Comparison of ENCODE assay signal across 28 cellular contexts in genomic region chr4:3335982-3336381, GRCh38.
"Had no signal": no experiment of that assay in that cellular context is flagged by ENCODE, and none has a peak within 500 bp of the region (broad histone marks: within the 10 kb centered on the region; RNA-seq: fewer than 3 reads in every experiment).

No MANE protein-coding gene starts in this region.

- H3K27ac Mint-ChIP-seq: activated CD4-positive, alpha-beta memory T cell treated with anti-CD3 and anti-CD28 coated beads for 36 hours; activated naive CD4-positive, alpha-beta T cell treated with anti-CD3 and anti-CD28 coated beads for 36 hours; activated T-helper 1 cell treated with anti-CD3 and anti-CD28 coated beads, Interleukin-12 subunit alpha, Interleukin-12 subunit beta, Interleukin-2, Interleukin-4 antibody, amounts not matched to agents 30 ng/mL and 10 ng/mL and 1 ng/mL, durations not matched to agents 14 hours and 24 hours and 36 hours had no signal

- H3K27me3 Mint-ChIP-seq: activated CD4-positive, alpha-beta memory T cell treated with anti-CD3 and anti-CD28 coated beads for 36 hours had no signal

- H3K36me3 Mint-ChIP-seq: activated CD4-positive, alpha-beta memory T cell treated with anti-CD3 and anti-CD28 coated beads for 36 hours; activated naive CD4-positive, alpha-beta T cell treated with anti-CD3 and anti-CD28 coated beads, Interleukin-2, amount 50 U/mL, for 72 hours had no signal

- H3K4me3 Mint-ChIP-seq: activated CD4-positive, alpha-beta memory T cell treated with anti-CD3 and anti-CD28 coated beads for 36 hours; activated naive CD4-positive, alpha-beta T cell treated with anti-CD3 and anti-CD28 coated beads for 36 hours; activated T-cell treated with anti-CD3 and anti-CD28 coated beads, Interleukin-2, amount 50 U/mL, for 4 hours; activated T-helper 1 cell treated with anti-CD3 and anti-CD28 coated beads, Interleukin-12 subunit alpha, Interleukin-12 subunit beta, Interleukin-2, Interleukin-4 antibody, amounts not matched to agents 30 ng/mL and 10 ng/mL and 1 ng/mL, durations not matched to agents 14 hours and 24 hours and 36 hours had no signal

- DNase-seq: activated CD4-positive, alpha-beta memory T cell treated with anti-CD3 and anti-CD28 coated beads for 36 hours; activated CD4-positive, alpha-beta T cell treated with anti-CD3 and anti-CD28 coated beads for 1 hour; activated CD4-positive, alpha-beta T cell treated with anti-CD3 and anti-CD28 coated beads, Interleukin-2, amount 50 U/mL, for 1 hour; activated CD4-positive, CD25-positive, alpha-beta regulatory T cell; activated gamma-delta T cell treated with Interleukin-2 at 50 U/mL for 16 hours; activated naive CD4-positive, alpha-beta T cell treated with anti-CD3 and anti-CD28 coated beads for 36 hours; activated T-cell treated with anti-CD3 and anti-CD28 coated beads for 4 hours; activated T-cell treated with anti-CD3 and anti-CD28 coated beads, Interleukin-2, amount 50 U/mL, for 4 hours; body of pancreas; caudate nucleus; cerebellar nuclear complex; NCI-H1417 treated with DMSO at 0.1 percent for 48 hours; NCI-H187 treated with DMSO at 0.1 percent for 48 hours; NCI-H2227 treated with DMSO at 0.1 percent for 48 hours; NCI-H446; NCI-H510A treated with DMSO at 0.1 percent for 48 hours; NCI-H526 treated with DMSO at 0.1 percent for 48 hours; NCI-H774; OCI-M1; SW 1271; T-helper 1 cell; T-helper 2 cell; T-helper 9 cell; WERI-Rb-1 had no signal

- H3K27ac ChIP-seq: adrenal gland, body of pancreas, WERI-Rb-1 had no signal

- H3K9me3 Mint-ChIP-seq: activated CD4-positive, alpha-beta memory T cell treated with anti-CD3 and anti-CD28 coated beads for 36 hours; activated naive CD4-positive, alpha-beta T cell treated with anti-CD3 and anti-CD28 coated beads for 36 hours; activated naive CD4-positive, alpha-beta T cell treated with anti-CD3 and anti-CD28 coated beads, Interleukin-2, amount 50 U/mL, for 72 hours; activated T-cell treated with anti-CD3 and anti-CD28 coated beads, Interleukin-2, amount 50 U/mL, for 4 hours; activated T-helper 1 cell treated with anti-CD3 and anti-CD28 coated beads, Interleukin-12 subunit alpha, Interleukin-12 subunit beta, Interleukin-2, Interleukin-4 antibody, amounts not matched to agents 30 ng/mL and 10 ng/mL and 1 ng/mL, durations not matched to agents 14 hours and 24 hours and 36 hours had no signal

- ATAC-seq: activated naive CD4-positive, alpha-beta T cell treated with anti-CD3 and anti-CD28 coated beads, Interleukin-2, amount 50 U/mL, for 72 hours; activated T-cell treated with anti-CD3 and anti-CD28 coated beads, Interleukin-2, amount 50 U/mL, for 4 hours; body of pancreas; K562 had no signal
